Comparison of ENCODE assay signal across 21 cellular contexts in genomic region chr18:78603102-78603501, GRCh38.
A peak's percentile ranks its signal among the peaks of the same experiment; 100 is the strongest.
DNase-seq lines count a peak whose midpoint lies in the region; ATAC-seq and TF ChIP-seq lines count a peak whose summit lies in the region.
"Had no signal": no experiment of that assay in that cellular context is flagged by ENCODE, and none has a peak within 500 bp of the region (broad histone marks: within the 10 kb centered on the region; RNA-seq: fewer than 3 reads in every experiment).

No MANE protein-coding gene starts in this region.

- TF ChIP-seq CTCF in neural progenitor cell (IDR thresholded peaks at IDR 0.05): no peak

- no peaks in the 10 kb centered on the region for H3K9me3 ChIP-seq in neural progenitor cell (ENCODE audit: low read depth)
- H3K9me3 ChIP-seq in CD8-positive, alpha-beta memory T cell (ENCODE audit: low read length): no peaks in the 10 kb centered on the region
- H3K9me3 ChIP-seq: BLaER1, HAP-1 had no signal

- no peaks in the 10 kb centered on the region for H4K20me1 ChIP-seq in neural progenitor cell (ENCODE audit: low read depth)
- H4K20me1 ChIP-seq: BLaER1 had no signal

- H3K36me3 Mint-ChIP-seq in activated CD8-positive, alpha-beta memory T cell treated with anti-CD3 and anti-CD28 coated beads, Interleukin-2, amount 10 ng/mL, durations not matched to agents 7 days and 5 days: no peaks in the 10 kb centered on the region
- H3K36me3 Mint-ChIP-seq in neural progenitor cell: no peaks in the 10 kb centered on the region
- H3K36me3 Mint-ChIP-seq in CD8-positive, alpha-beta memory T cell: peaks cover 0 to 2% (median 0%) of the 10 kb centered on the region in 3 donors
- H3K36me3 Mint-ChIP-seq: CD4-positive, CD25-positive, alpha-beta regulatory T cell; CD8-positive, alpha-beta T cell had no signal

- no peak overlapping the region for H3K9ac ChIP-seq in neural progenitor cell
- H3K9ac ChIP-seq: BLaER1 had no signal

- no peaks in the 10 kb centered on the region for H3K27me3 ChIP-seq in neural progenitor cell
- H3K27me3 ChIP-seq in CD8-positive, alpha-beta memory T cell (ENCODE audit: insufficient read depth, low read length, poor library complexity, severe bottlenecking): no peaks in the 10 kb centered on the region
- H3K27me3 ChIP-seq: BLaER1 had no signal

- no peak overlapping the region for H3K4me2 ChIP-seq in neural progenitor cell
- H3K4me2 ChIP-seq: BLaER1, GM23338 had no signal

- peak; percentile 19 for DNase-seq in activated CD8-positive, alpha-beta memory T cell treated with anti-CD3 and anti-CD28 coated beads, Interleukin-2, amount 10 ng/mL, durations not matched to agents 7 days and 5 days
- DNase-seq in activated CD8-positive, alpha-beta memory T cell treated with anti-CD3 and anti-CD28 coated beads, Interleukin-2, amount 50 U/mL, for 4 hours: no peak
- DNase-seq in islet precursor cell (peak; percentile 35), neural progenitor cell (ENCODE audit: low spot score) (no peak), cerebellar cortex (ENCODE audit: low spot score) (no peak)
- DNase-seq in CD8-positive, alpha-beta memory T cell: no peak
- DNase-seq: CD4-positive, CD25-positive, alpha-beta regulatory T cell; DMS 273 treated with DMSO at 0.1 percent for 48 hours; DMS79; EL; GDM1; HFFc6 had no signal

- H3K36me3 ChIP-seq in neural progenitor cell: no peaks in the 10 kb centered on the region
- no peaks in the 10 kb centered on the region for H3K36me3 ChIP-seq in CD8-positive, alpha-beta memory T cell (ENCODE audit: insufficient read depth, low read length)
- H3K36me3 ChIP-seq: BLaER1, HAP-1 had no signal

- no peaks in the 10 kb centered on the region for H3F3A ChIP-seq in neural progenitor cell (ENCODE audit: low read depth)

- no peaks in the 10 kb centered on the region for H3K27me3 Mint-ChIP-seq in activated CD8-positive, alpha-beta memory T cell treated with anti-CD3 and anti-CD28 coated beads, Interleukin-2, amount 10 ng/mL, durations not matched to agents 7 days and 5 days
- peaks cover 11% of the 10 kb centered on the region for H3K27me3 Mint-ChIP-seq in neural progenitor cell (ENCODE audit: insufficient read depth, low read depth)
- H3K27me3 Mint-ChIP-seq in CD8-positive, alpha-beta memory T cell: peaks cover 0 to 2% of the 10 kb centered on the region in 2 donors
- H3K27me3 Mint-ChIP-seq: B cell; CD4-positive, CD25-positive, alpha-beta regulatory T cell had no signal

- peak overlapping the region; percentile 10 for H2AFZ ChIP-seq in neural progenitor cell (replicated peaks)
- H2AFZ ChIP-seq: GM23338 had no signal

- no peak overlapping the region for H3K27ac ChIP-seq in neural progenitor cell
- H3K27ac ChIP-seq in CD8-positive, alpha-beta memory T cell (ENCODE audit: low read depth, low read length): no peak overlapping the region
- H3K27ac ChIP-seq: 22Rv1, BLaER1, C4-2B had no signal

- H3K79me2 ChIP-seq in neural progenitor cell (ENCODE audit: low read depth): no peaks in the 10 kb centered on the region

- H3K4me1 Mint-ChIP-seq in activated CD8-positive, alpha-beta memory T cell treated with anti-CD3 and anti-CD28 coated beads, Interleukin-2, amount 10 ng/mL, durations not matched to agents 7 days and 5 days: no peaks in the 10 kb centered on the region
- peaks cover 11% of the 10 kb centered on the region for H3K4me1 Mint-ChIP-seq in neural progenitor cell
- H3K4me1 Mint-ChIP-seq in CD8-positive, alpha-beta memory T cell: no peaks in the 10 kb centered on the region
- H3K4me1 Mint-ChIP-seq: B cell; CD4-positive, CD25-positive, alpha-beta regulatory T cell; GM23338 had no signal

- no peak overlapping the region for H3K27ac Mint-ChIP-seq in activated CD8-positive, alpha-beta memory T cell treated with anti-CD3 and anti-CD28 coated beads, Interleukin-2, amount 10 ng/mL, durations not matched to agents 7 days and 5 days
- peak overlapping the region; percentile 64 for H3K27ac Mint-ChIP-seq in neural progenitor cell
- H3K27ac Mint-ChIP-seq in CD8-positive, alpha-beta memory T cell: no peak overlapping the region
- H3K27ac Mint-ChIP-seq: B cell; CD8-positive, alpha-beta T cell; GM23338; HFFc6 had no signal

- no peak overlapping the region for H3K4me3 Mint-ChIP-seq in activated CD8-positive, alpha-beta memory T cell treated with anti-CD3 and anti-CD28 coated beads, Interleukin-2, amount 10 ng/mL, durations not matched to agents 7 days and 5 days
- H3K4me3 Mint-ChIP-seq in neural progenitor cell: no peak overlapping the region
- H3K4me3 Mint-ChIP-seq in CD8-positive, alpha-beta memory T cell: no peak overlapping the region
- H3K4me3 Mint-ChIP-seq: B cell; CD4-positive, CD25-positive, alpha-beta regulatory T cell; CD8-positive, alpha-beta T cell; GM23338; HFFc6 had no signal

- no peak overlapping the region for H3K4me3 ChIP-seq in neural progenitor cell
- H3K4me3 ChIP-seq in CD8-positive, alpha-beta memory T cell (ENCODE audit: low read length): no peak overlapping the region
- H3K4me3 ChIP-seq: BLaER1, GM12878, GM23338, HAP-1 had no signal

- H3K9me3 Mint-ChIP-seq in activated CD8-positive, alpha-beta memory T cell treated with anti-CD3 and anti-CD28 coated beads, Interleukin-2, amount 10 ng/mL, durations not matched to agents 7 days and 5 days (ENCODE audit: low read depth): peaks cover 21% of the 10 kb centered on the region
- H3K9me3 Mint-ChIP-seq in neural progenitor cell: peaks cover 11% of the 10 kb centered on the region
- peaks cover 0 to 7% (median 4%) of the 10 kb centered on the region in 5 donors for H3K9me3 Mint-ChIP-seq in CD8-positive, alpha-beta memory T cell
- H3K9me3 Mint-ChIP-seq: CD8-positive, alpha-beta T cell had no signal

- no peak for ATAC-seq in activated CD8-positive, alpha-beta memory T cell treated with anti-CD3 and anti-CD28 coated beads, Interleukin-2, amount 10 ng/mL, durations not matched to agents 7 days and 5 days
- no peak for ATAC-seq in GM19395 (IDR thresholded peaks at IDR 0.05; ENCODE audit: unreplicated experiment)
- ATAC-seq: CD8-positive, alpha-beta T cell; GM12878; GM23338 had no signal

- CTCF ChIA-PET in activated CD8-positive, alpha-beta memory T cell treated with anti-CD3 and anti-CD28 coated beads, Interleukin-2, amount 10 ng/mL, durations not matched to agents 7 days and 5 days (lab: Charles Lee): no interaction called here
- CTCF ChIA-PET in CD8-positive, alpha-beta memory T cell (lab: Charles Lee): no interaction called here

- POLR2A ChIA-PET in CD8-positive, alpha-beta memory T cell (lab: Charles Lee): no interaction called here

- no peaks in the 10 kb centered on the region for H3K4me1 ChIP-seq in neural progenitor cell
- H3K4me1 ChIP-seq in CD8-positive, alpha-beta memory T cell (ENCODE audit: insufficient read depth, low read length): no peaks in the 10 kb centered on the region
- H3K4me1 ChIP-seq: BLaER1, HAP-1 had no signal

Comparison
In these comparisons a context has a peak if more than half of its experiments do, and no peak if none do; other contexts are left out.
1. DNase-seq: peak in activated CD8-positive, alpha-beta memory T cell treated with anti-CD3 and anti-CD28 coated beads, Interleukin-2, amount 10 ng/mL, durations not matched to agents 7 days and 5 days (single experiment) and islet precursor cell (single experiment); none in activated CD8-positive, alpha-beta memory T cell treated with anti-CD3 and anti-CD28 coated beads, Interleukin-2, amount 50 U/mL, for 4 hours (single experiment), neural progenitor cell (single experiment), cerebellar cortex (single experiment) and CD8-positive, alpha-beta memory T cell (0 of 5).